Comparison of ENCODE assay signal across 8 cellular contexts in genomic region chr7:100536695-100537094, GRCh38. TPM values are rescaled to one million over a fixed set of nuclear protein-coding genes. Genes with fewer than 3 reads are reported as not detected.
A peak's percentile ranks its signal among the peaks of the same experiment; 100 is the strongest.
DNase-seq lines count a peak whose midpoint lies in the region; ATAC-seq and TF ChIP-seq lines count a peak whose summit lies in the region.
"Not testable (repeated sequence)": the region's sequence is repeated elsewhere in the genome, so short reads cannot be mapped to it uniquely, and the experiment has no call there.
"Had no signal": no experiment of that assay in that cellular context is flagged by ENCODE, and none has a peak within 500 bp of the region (broad histone marks: within the 10 kb centered on the region; RNA-seq: fewer than 3 reads in every experiment).

No MANE protein-coding gene starts in this region.

- intact Hi-C loops in activated T-helper 1 cell treated with anti-CD3 and anti-CD28 coated beads, Interleukin-12 subunit alpha, Interleukin-12 subunit beta, Interleukin-2, Interleukin-4 antibody, amounts not matched to agents 30 ng/mL and 10 ng/mL and 1 ng/mL, durations not matched to agents 14 hours and 24 hours and 36 hours (cut with micrococcal nuclease), result not testable (repeated sequence)

- H3K27ac ChIP-seq in HEK293 (ENCODE audit: extremely low read depth, low read depth, low read length), result not testable (repeated sequence)

- not testable (repeated sequence) for H3K36me3 ChIP-seq in HEK293 (ENCODE audit: control insufficient read depth in 2 of 2, insufficient read depth in 1 of 2, low read length in 2 of 2)

- POLR2A ChIA-PET in HEK293 (lab: Yijun Ruan, JAX), result interaction anchor here (0.7 to 1.2 kb wide), 2 partner anchors 50 to 353 kb away, joined by 3 read pairs; partner anchors contain the start of genes FBXO24, LRCH4 and UFSP1
- POLR2A ChIA-PET in WTC11 (lab: Charles Lee), result not testable (repeated sequence)

- not testable (repeated sequence) for H3K36me3 Mint-ChIP-seq in WTC11; activated naive CD4-positive, alpha-beta T cell treated with anti-CD3 and anti-CD28 coated beads, Interleukin-2, amount 50 U/mL, for 24 hours
- H3K36me3 Mint-ChIP-seq in activated T-cell treated with anti-CD3 and anti-CD28 coated beads, Interleukin-2, amount 50 U/mL, for 24 hours (ENCODE audit: low read depth), result peaks cover 22% of the 10 kb centered on the region
- H3K36me3 Mint-ChIP-seq in activated T-helper 1 cell treated with anti-CD3 and anti-CD28 coated beads, Interleukin-12 subunit alpha, Interleukin-12 subunit beta, Interleukin-2, Interleukin-4 antibody, amounts not matched to agents 30 ng/mL and 10 ng/mL and 1 ng/mL, durations not matched to agents 14 hours and 24 hours and 36 hours (ENCODE audit: low read depth), result peaks cover 13% of the 10 kb centered on the region
- peaks cover 20% of the 10 kb centered on the region for H3K36me3 Mint-ChIP-seq in activated naive CD8-positive, alpha-beta T cell treated with anti-CD3 and anti-CD28 coated beads for 36 hours
- peaks cover 10 to 11% of the 10 kb centered on the region in 2 donors for H3K36me3 Mint-ChIP-seq in stimulated activated naive B cell treated with anti-CD40 and anti-IgM and Interleukin-4, amounts not matched to agents 10 μg/mL and 1 μg/mL and 100 μg/mL, for 72 hours

- ATAC-seq in WTC11; stimulated activated naive B cell treated with anti-CD40 and anti-IgM and Interleukin-4, amounts not matched to agents 10 μg/mL and 1 μg/mL and 100 μg/mL, for 72 hours (replicated peaks): not testable (repeated sequence)

- not testable (repeated sequence) for H3K4me3 Mint-ChIP-seq in WTC11; activated T-cell treated with anti-CD3 and anti-CD28 coated beads, Interleukin-2, amount 50 U/mL, for 24 hours; activated T-helper 1 cell treated with anti-CD3 and anti-CD28 coated beads, Interleukin-12 subunit alpha, Interleukin-12 subunit beta, Interleukin-2, Interleukin-4 antibody, amounts not matched to agents 30 ng/mL and 10 ng/mL and 1 ng/mL, durations not matched to agents 14 hours and 24 hours and 36 hours; activated naive CD8-positive, alpha-beta T cell treated with anti-CD3 and anti-CD28 coated beads for 36 hours; stimulated activated naive B cell treated with anti-CD40 and anti-IgM and Interleukin-4, amounts not matched to agents 10 μg/mL and 1 μg/mL and 100 μg/mL, for 72 hours
- H3K4me3 Mint-ChIP-seq in activated naive CD4-positive, alpha-beta T cell treated with anti-CD3 and anti-CD28 coated beads, Interleukin-2, amount 50 U/mL, for 24 hours, result peak overlapping the region; percentile 23

- H3K9me3 ChIP-seq in HEK293 (ENCODE audit: control insufficient read depth, insufficient read depth, low read depth, low read length), result not testable (repeated sequence)

- CTCF ChIA-PET in HEK293 (lab: Yijun Ruan, JAX) (interaction anchor here (0.6 to 1.2 kb wide), 3 partner anchors 16 to 116 kb away, joined by 3 to 5 read pairs (median 4); no protein-coding TSS in a partner anchor), WTC11 (lab: Charles Lee) (interaction anchor here (0.8 to 0.9 kb wide), 2 partner anchors 34 to 253 kb away, joined by 3 to 5 read pairs; no protein-coding TSS in a partner anchor)

- H3K4me1 Mint-ChIP-seq in WTC11, result peaks cover 23% of the 10 kb centered on the region
- H3K4me1 Mint-ChIP-seq in activated T-cell treated with anti-CD3 and anti-CD28 coated beads, Interleukin-2, amount 50 U/mL, for 24 hours (ENCODE audit: low read depth), result peaks cover 25% of the 10 kb centered on the region
- H3K4me1 Mint-ChIP-seq in activated T-helper 1 cell treated with anti-CD3 and anti-CD28 coated beads, Interleukin-12 subunit alpha, Interleukin-12 subunit beta, Interleukin-2, Interleukin-4 antibody, amounts not matched to agents 30 ng/mL and 10 ng/mL and 1 ng/mL, durations not matched to agents 14 hours and 24 hours and 36 hours (ENCODE audit: low read depth), result peaks cover 23% of the 10 kb centered on the region
- H3K4me1 Mint-ChIP-seq in activated naive CD4-positive, alpha-beta T cell treated with anti-CD3 and anti-CD28 coated beads, Interleukin-2, amount 50 U/mL, for 24 hours, result peaks cover 32% of the 10 kb centered on the region
- H3K4me1 Mint-ChIP-seq in activated naive CD8-positive, alpha-beta T cell treated with anti-CD3 and anti-CD28 coated beads for 36 hours, result peaks cover 21% of the 10 kb centered on the region
- H3K4me1 Mint-ChIP-seq in stimulated activated naive B cell treated with anti-CD40 and anti-IgM and Interleukin-4, amounts not matched to agents 10 μg/mL and 1 μg/mL and 100 μg/mL, for 72 hours, result peaks cover 18 to 33% of the 10 kb centered on the region in 2 donors

- not testable (repeated sequence) for H3K4me3 ChIP-seq in HEK293 (ENCODE audit: low read depth, low read length)

- DNase-seq in WTC11 (ENCODE audit: low spot score); activated T-cell treated with anti-CD3 and anti-CD28 coated beads, Interleukin-2, amount 50 U/mL, for 24 hours; activated T-helper 1 cell treated with anti-CD3 and anti-CD28 coated beads, Interleukin-12 subunit alpha, Interleukin-12 subunit beta, Interleukin-2, Interleukin-4 antibody, amounts not matched to agents 30 ng/mL and 10 ng/mL and 1 ng/mL, durations not matched to agents 14 hours and 24 hours and 36 hours (ENCODE audit: low spot score); activated naive CD8-positive, alpha-beta T cell treated with anti-CD3 and anti-CD28 coated beads for 36 hours; stimulated activated naive B cell treated with anti-CD40 and anti-IgM and Interleukin-4, amounts not matched to agents 10 μg/mL and 1 μg/mL and 100 μg/mL, for 72 hours: not testable (repeated sequence)

- TF ChIP-seq CTCF in HEK293 (tag by site-specific recombination; IDR thresholded peaks at IDR 0.05); WTC11 (IDR thresholded peaks at IDR 0.05): not testable (repeated sequence)

- H3K27me3 Mint-ChIP-seq in WTC11 (ENCODE audit: low read depth), result peaks cover 27% of the 10 kb centered on the region
- H3K27me3 Mint-ChIP-seq in activated T-cell treated with anti-CD3 and anti-CD28 coated beads, Interleukin-2, amount 50 U/mL, for 24 hours; activated T-helper 1 cell treated with anti-CD3 and anti-CD28 coated beads, Interleukin-12 subunit alpha, Interleukin-12 subunit beta, Interleukin-2, Interleukin-4 antibody, amounts not matched to agents 30 ng/mL and 10 ng/mL and 1 ng/mL, durations not matched to agents 14 hours and 24 hours and 36 hours (ENCODE audit: insufficient read depth); activated naive CD4-positive, alpha-beta T cell treated with anti-CD3 and anti-CD28 coated beads, Interleukin-2, amount 50 U/mL, for 24 hours; activated naive CD8-positive, alpha-beta T cell treated with anti-CD3 and anti-CD28 coated beads for 36 hours; stimulated activated naive B cell treated with anti-CD40 and anti-IgM and Interleukin-4, amounts not matched to agents 10 μg/mL and 1 μg/mL and 100 μg/mL, for 72 hours: not testable (repeated sequence)

- not testable (repeated sequence) for H3K4me1 ChIP-seq in HEK293 (ENCODE audit: control insufficient read depth, insufficient read depth, low read length)

- not testable (repeated sequence) for H3K27ac Mint-ChIP-seq in WTC11
- H3K27ac Mint-ChIP-seq in activated T-cell treated with anti-CD3 and anti-CD28 coated beads, Interleukin-2, amount 50 U/mL, for 24 hours, result peak overlapping the region; percentile 37
- H3K27ac Mint-ChIP-seq in activated T-helper 1 cell treated with anti-CD3 and anti-CD28 coated beads, Interleukin-12 subunit alpha, Interleukin-12 subunit beta, Interleukin-2, Interleukin-4 antibody, amounts not matched to agents 30 ng/mL and 10 ng/mL and 1 ng/mL, durations not matched to agents 14 hours and 24 hours and 36 hours, result peak overlapping the region; percentile 52
- peak overlapping the region; percentile 35 for H3K27ac Mint-ChIP-seq in activated naive CD4-positive, alpha-beta T cell treated with anti-CD3 and anti-CD28 coated beads, Interleukin-2, amount 50 U/mL, for 24 hours
- peak overlapping the region; percentile 60 for H3K27ac Mint-ChIP-seq in activated naive CD8-positive, alpha-beta T cell treated with anti-CD3 and anti-CD28 coated beads for 36 hours
- H3K27ac Mint-ChIP-seq in stimulated activated naive B cell treated with anti-CD40 and anti-IgM and Interleukin-4, amounts not matched to agents 10 μg/mL and 1 μg/mL and 100 μg/mL, for 72 hours, result peak overlapping the region; percentile 56

- H3K9me3 Mint-ChIP-seq in WTC11; activated T-cell treated with anti-CD3 and anti-CD28 coated beads, Interleukin-2, amount 50 U/mL, for 24 hours; activated T-helper 1 cell treated with anti-CD3 and anti-CD28 coated beads, Interleukin-12 subunit alpha, Interleukin-12 subunit beta, Interleukin-2, Interleukin-4 antibody, amounts not matched to agents 30 ng/mL and 10 ng/mL and 1 ng/mL, durations not matched to agents 14 hours and 24 hours and 36 hours; activated naive CD4-positive, alpha-beta T cell treated with anti-CD3 and anti-CD28 coated beads, Interleukin-2, amount 50 U/mL, for 24 hours; activated naive CD8-positive, alpha-beta T cell treated with anti-CD3 and anti-CD28 coated beads for 36 hours; stimulated activated naive B cell treated with anti-CD40 and anti-IgM and Interleukin-4, amounts not matched to agents 10 μg/mL and 1 μg/mL and 100 μg/mL, for 72 hours: not testable (repeated sequence)

RNA-seq across cellular contexts. Expression of gene AGFG2, which starts 2.3 kb away (rescaled TPM):
- 6.4 to 7.4 TPM (median 7.4 TPM) in 3 replicates for total RNA-seq in WTC11 (2021)
- 113 and 124 TPM in 2 replicates for total RNA-seq in activated T-helper 1 cell treated with anti-CD3 and anti-CD28 coated beads, Interleukin-12 subunit alpha, Interleukin-12 subunit beta, Interleukin-2, Interleukin-4 antibody, amounts not matched to agents 30 ng/mL and 10 ng/mL and 1 ng/mL, durations not matched to agents 14 hours and 24 hours and 36 hours
- 10 to 100 TPM; 52.4 to 55.4 TPM for total RNA-seq in activated naive CD8-positive, alpha-beta T cell treated with anti-CD3 and anti-CD28 coated beads for 36 hours

RNA-seq across cellular contexts. Expression of gene SAP25, which starts 37.0 kb away (rescaled TPM):
- total RNA-seq in WTC11 (2021), result 9.3 to 11.7 TPM (median 9.7 TPM) in 3 replicates
- total RNA-seq in activated T-helper 1 cell treated with anti-CD3 and anti-CD28 coated beads, Interleukin-12 subunit alpha, Interleukin-12 subunit beta, Interleukin-2, Interleukin-4 antibody, amounts not matched to agents 30 ng/mL and 10 ng/mL and 1 ng/mL, durations not matched to agents 14 hours and 24 hours and 36 hours, result 9.1 and 11.2 TPM in 2 replicates
- 1 to 10 TPM; 4.4 to 6.0 TPM for total RNA-seq in activated naive CD8-positive, alpha-beta T cell treated with anti-CD3 and anti-CD28 coated beads for 36 hours

RNA-seq across cellular contexts. Expression of gene LRCH4, which starts 49.2 kb away (rescaled TPM):
- total RNA-seq in WTC11 (2021), result 52.0 to 59.6 TPM (median 56.7 TPM) in 3 replicates
- total RNA-seq in activated T-helper 1 cell treated with anti-CD3 and anti-CD28 coated beads, Interleukin-12 subunit alpha, Interleukin-12 subunit beta, Interleukin-2, Interleukin-4 antibody, amounts not matched to agents 30 ng/mL and 10 ng/mL and 1 ng/mL, durations not matched to agents 14 hours and 24 hours and 36 hours, result 104 and 107 TPM in 2 replicates
- 10 to 100 TPM; 65.6 to 68.1 TPM for total RNA-seq in activated naive CD8-positive, alpha-beta T cell treated with anti-CD3 and anti-CD28 coated beads for 36 hours

RNA-seq across cellular contexts. Expression of gene FBXO24, which starts 49.4 kb away (rescaled TPM):
- 0.70 to 1.3 TPM (median 0.94 TPM) in 3 replicates for total RNA-seq in WTC11 (2021)
- 0.27 and 0.41 TPM in 2 replicates for total RNA-seq in activated T-helper 1 cell treated with anti-CD3 and anti-CD28 coated beads, Interleukin-12 subunit alpha, Interleukin-12 subunit beta, Interleukin-2, Interleukin-4 antibody, amounts not matched to agents 30 ng/mL and 10 ng/mL and 1 ng/mL, durations not matched to agents 14 hours and 24 hours and 36 hours
- under 1 TPM; 0.54 to 0.80 TPM for total RNA-seq in activated naive CD8-positive, alpha-beta T cell treated with anti-CD3 and anti-CD28 coated beads for 36 hours
- total RNA-seq: CD4-positive, CD25-positive, alpha-beta regulatory T cell had no signal

RNA-seq across cellular contexts. Expression of gene NYAP1, which starts 53.0 kb away (rescaled TPM):
- 6.2 to 7.6 TPM (median 6.7 TPM) in 3 replicates for total RNA-seq in WTC11 (2021)
- total RNA-seq in activated T-helper 1 cell treated with anti-CD3 and anti-CD28 coated beads, Interleukin-12 subunit alpha, Interleukin-12 subunit beta, Interleukin-2, Interleukin-4 antibody, amounts not matched to agents 30 ng/mL and 10 ng/mL and 1 ng/mL, durations not matched to agents 14 hours and 24 hours and 36 hours, result 0.23 and 0.37 TPM in 2 replicates
- under 1 TPM; 0.29 to 0.34 TPM for total RNA-seq in activated naive CD8-positive, alpha-beta T cell treated with anti-CD3 and anti-CD28 coated beads for 36 hours
